Comparison of ENCODE assay signal across 8 cellular contexts in genomic region chr9:87812375-87813118, GRCh38.
DNase-seq lines count a peak whose midpoint lies in the region; ATAC-seq and TF ChIP-seq lines count a peak whose summit lies in the region.

No MANE protein-coding gene starts in this region.

- H3K4me3 ChIP-seq in foreskin fibroblast (ENCODE audit: low read depth in 1 of 2, low read length in 2 of 2) = no peak overlapping the region
- H3K4me3 ChIP-seq in skeletal muscle cell (ENCODE audit: low read depth, low read length) = no peak overlapping the region

- peaks cover 26% of the 10 kb centered on the region for H3K27me3 Mint-ChIP-seq in H9 (ENCODE audit: low read depth)
- peaks cover 15% of the 10 kb centered on the region for H3K27me3 Mint-ChIP-seq in WTC11 (ENCODE audit: low read depth)

- no peak overlapping the region for H3K18ac ChIP-seq in H9 (ENCODE audit: insufficient read length, low read depth, low read length)

- no peak overlapping the region for H4K91ac ChIP-seq in H9 (ENCODE audit: insufficient read length, low read depth, low read length)

- H3K9me3 Mint-ChIP-seq in H9 = peaks cover 16 to 21% of the 10 kb centered on the region in 2 experiments
- peaks cover 24% of the 10 kb centered on the region for H3K9me3 Mint-ChIP-seq in WTC11

- H4K5ac ChIP-seq in H9 (ENCODE audit: insufficient read length, low read depth, low read length) = no peak overlapping the region

- H2AK5ac ChIP-seq in H9 (ENCODE audit: insufficient read length, low read length) = no peak overlapping the region

- no peak overlapping the region for H3K9ac ChIP-seq in H9 (ENCODE audit: extremely low read depth, insufficient read length, low read length)

- no peak overlapping the region for H3T11ph ChIP-seq in H9 (ENCODE audit: low read length)

- no peaks in the 10 kb centered on the region for H3K27me3 ChIP-seq in H9 (ENCODE audit: insufficient read depth, low read length)

- no peak overlapping the region for H2BK5ac ChIP-seq in H9 (ENCODE audit: insufficient read length, low read length)

- no peaks in the 10 kb centered on the region for H3K23me2 ChIP-seq in H9 (ENCODE audit: insufficient read length, low read depth, low read length, poor library complexity, severe bottlenecking)

- no peak overlapping the region for H2BK20ac ChIP-seq in H9 (ENCODE audit: low read depth, low read length, poor library complexity, severe bottlenecking)

- no peak overlapping the region for H2BK120ac ChIP-seq in H9 (ENCODE audit: low read depth, low read length, poor library complexity, severe bottlenecking)

- H3K4me1 Mint-ChIP-seq in H9 (no peaks in the 10 kb centered on the region), WTC11 (no peaks in the 10 kb centered on the region)

- H3K14ac ChIP-seq in H9 (ENCODE audit: insufficient read depth, low read length) = no peak overlapping the region

- H2BK12ac ChIP-seq in H9 (ENCODE audit: insufficient read length, low read depth, low read length) = no peak overlapping the region

- peak; percentile 24 for DNase-seq in AG09319 (ENCODE audit: extremely low read depth, low read depth)
- DNase-seq in H9 = no peak
- DNase-seq in WTC11 (ENCODE audit: low spot score) = peak; percentile 49
- DNase-seq in foreskin fibroblast = peak; percentile 54 to 82
- peak; percentile 76 for DNase-seq in skeletal muscle cell (ENCODE audit: low read depth)
- DNase-seq in SIG-M5 treated with dmso at 0.1 percent for 504 hours (lab: John Stamatoyannopoulos, UW; ENCODE audit: unreplicated experiment) = no peak

- H3K27ac ChIP-seq in H9 (ENCODE audit: insufficient read length, low read depth, low read length) = no peak overlapping the region

- H3K27ac Mint-ChIP-seq in H9 = no peak overlapping the region
- no peak overlapping the region for H3K27ac Mint-ChIP-seq in WTC11

- H3K4me3 Mint-ChIP-seq in H9 = no peak overlapping the region
- H3K4me3 Mint-ChIP-seq in WTC11 = no peak overlapping the region

- no peak overlapping the region for H2AFZ ChIP-seq in H9 (ENCODE audit: low read length)

- POLR2A ChIA-PET in WTC11 (lab: Charles Lee) = no interaction called here

- no peak overlapping the region for H2BK15ac ChIP-seq in H9 (ENCODE audit: low read depth, low read length)

- H3K4me2 ChIP-seq in H9 (ENCODE audit: insufficient read depth, insufficient read length, low read length) = no peak overlapping the region

- TF ChIP-seq CTCF in AG09319 (IDR thresholded peaks at IDR 0.05; ENCODE audit: low read depth, low read length) = no peak; the same call in none of the 2 replicates
- peak; percentile 99 for TF ChIP-seq CTCF in H9 (conservative IDR thresholded peaks at IDR 0.05)
- TF ChIP-seq CTCF in WTC11 (IDR thresholded peaks at IDR 0.05) = peak; percentile 76
- TF ChIP-seq CTCF in foreskin fibroblast (IDR thresholded peaks at IDR 0.05; ENCODE audit: low read depth, low read length) = peak; percentile 94

- no CpG with 5 or more reads among the region's 13 CpGs for WGBS in H9 (ENCODE audit: extremely low coverage, insufficient read length, low lambda C conversion rate)

- H3K4ac ChIP-seq in H9 (ENCODE audit: low read depth, low read length) = no peak overlapping the region

- H3K79me2 ChIP-seq in H9 (ENCODE audit: insufficient read depth, low read length) = no peaks in the 10 kb centered on the region

- H3K9me3 ChIP-seq in H9 (ENCODE audit: control insufficient read depth, low read depth, low read length) = peaks cover 16% of the 10 kb centered on the region

- H3K23ac ChIP-seq in H9 (ENCODE audit: insufficient read length, low read depth, low read length) = no peak overlapping the region

- CTCF ChIA-PET in WTC11 (lab: Charles Lee) = interaction anchor here (0.6 to 3.5 kb wide), 10 partner anchors 20 to 330 kb away, joined by 3 to 22 read pairs (median 5); partner anchors contain the start of genes CTSL and SPATA31E1

- H3K4me1 ChIP-seq in H9 (ENCODE audit: insufficient read depth, low read length) = no peaks in the 10 kb centered on the region

- ATAC-seq in WTC11 (peak; percentile 90; the same call in 1 of the 2 replicates), GM21381 (IDR thresholded peaks at IDR 0.05; ENCODE audit: unreplicated experiment) (no peak), GM21528 (IDR thresholded peaks at IDR 0.05; ENCODE audit: low FRiP score, unreplicated experiment) (no peak)

- H3K56ac ChIP-seq in H9 (ENCODE audit: insufficient read length, low read depth, low read length) = no peak overlapping the region

- H3K36me3 Mint-ChIP-seq in H9 (ENCODE audit: insufficient read depth in 1 of 3, low read depth in 3 of 3) = peaks cover 4 to 23% (median 16%) of the 10 kb centered on the region in 3 experiments; a peak in 6 of 7 replicates
- H3K36me3 Mint-ChIP-seq in WTC11 = peaks cover 21% of the 10 kb centered on the region

- no peak overlapping the region for H4K8ac ChIP-seq in H9 (replicated peaks; ENCODE audit: insufficient read length, low read depth, low read length)

- no peaks in the 10 kb centered on the region for H3K79me1 ChIP-seq in H9 (ENCODE audit: insufficient read depth, low read depth, low read length, poor library complexity, severe bottlenecking)

- H4K20me1 ChIP-seq in H9 (ENCODE audit: control insufficient read depth, insufficient read depth, insufficient read length) = no peaks in the 10 kb centered on the region

TF ChIP-seq in WTC11, 78 proteins besides CTCF, POLR2A, EP300 and RAD21:
- TF ChIP-seq CDX4 (CRISPR knock-in tag; IDR thresholded peaks at IDR 0.05; ENCODE audit: borderline replicate concordance) = no peak
- TF ChIP-seq ZNF121 (CRISPR knock-in tag; IDR thresholded peaks at IDR 0.05) = no peak
- TF ChIP-seq ZSCAN18 (CRISPR knock-in tag; IDR thresholded peaks at IDR 0.05) = no peak
- TF ChIP-seq ZNF396 (CRISPR knock-in tag; IDR thresholded peaks at IDR 0.05; ENCODE audit: borderline replicate concordance) = no peak
- TF ChIP-seq JAZF1 (CRISPR knock-in tag; IDR thresholded peaks at IDR 0.05) = no peak
- TF ChIP-seq RORB (CRISPR knock-in tag; IDR thresholded peaks at IDR 0.05) = no peak
- TF ChIP-seq NR3C1 (CRISPR knock-in tag; conservative IDR thresholded peaks at IDR 0.05; ENCODE audit: low read depth) = no peak
- no peak for TF ChIP-seq ZNF281 (CRISPR knock-in tag; IDR thresholded peaks at IDR 0.05)
- no peak for TF ChIP-seq IRF1 (CRISPR knock-in tag; IDR thresholded peaks at IDR 0.05)
- no peak for TF ChIP-seq GTF2I (CRISPR knock-in tag; conservative IDR thresholded peaks at IDR 0.05)
- no peak for TF ChIP-seq GABPB1 (CRISPR knock-in tag; IDR thresholded peaks at IDR 0.05)
- no peak for TF ChIP-seq ATF3 (CRISPR knock-in tag; conservative IDR thresholded peaks at IDR 0.05)
- TF ChIP-seq USF1 (CRISPR knock-in tag; IDR thresholded peaks at IDR 0.05) = no peak

Comparison
In these comparisons a context has a peak if more than half of its experiments do, and no peak if none do; other contexts are left out.
1. DNase-seq: peak in AG09319 (single experiment), WTC11 (single experiment), foreskin fibroblast (2 of 2) and skeletal muscle cell (single experiment); none in H9 (single experiment) and SIG-M5 treated with dmso at 0.1 percent for 504 hours (single experiment).